ENCODE assay signal across 2 cellular contexts in the genomic region with DNA sequence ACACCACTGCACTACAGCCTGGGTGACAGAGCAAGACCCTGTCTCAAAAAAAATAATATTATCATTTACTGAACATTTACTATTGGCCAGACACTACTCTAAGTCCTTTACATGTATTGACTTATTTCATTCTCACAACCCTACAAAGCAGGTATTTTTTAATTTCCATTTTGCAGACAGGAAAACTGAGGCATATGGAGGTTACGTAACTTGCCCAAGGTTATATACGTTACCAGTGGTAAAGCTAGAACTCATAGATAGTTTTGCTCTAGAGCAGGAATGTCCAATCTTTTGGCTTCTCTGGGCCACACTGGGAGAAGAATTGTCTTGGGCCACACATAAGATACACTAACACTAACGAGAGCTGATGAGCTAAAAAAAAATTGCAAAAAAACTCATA.
TF ChIP-seq lines count a peak whose summit lies in the region.

No MANE protein-coding gene starts in this region.

TF ChIP-seq in HepG2, 621 proteins besides CTCF, POLR2A, EP300 and RAD21:
- TF ChIP-seq, protein P1, sequence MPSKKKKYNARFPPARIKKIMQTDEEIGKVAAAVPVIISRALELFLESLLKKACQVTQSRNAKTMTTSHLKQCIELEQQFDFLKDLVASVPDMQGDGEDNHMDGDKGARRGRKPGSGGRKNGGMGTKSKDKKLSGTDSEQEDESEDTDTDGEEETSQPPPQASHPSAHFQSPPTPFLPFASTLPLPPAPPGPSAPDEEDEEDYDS (CRISPR knock-in tag; IDR thresholded peaks at IDR 0.05), result no peak
- TF ChIP-seq ELF1 (CRISPR knock-in tag; IDR thresholded peaks at IDR 0.05), result no peak
- TF ChIP-seq, protein P2, sequence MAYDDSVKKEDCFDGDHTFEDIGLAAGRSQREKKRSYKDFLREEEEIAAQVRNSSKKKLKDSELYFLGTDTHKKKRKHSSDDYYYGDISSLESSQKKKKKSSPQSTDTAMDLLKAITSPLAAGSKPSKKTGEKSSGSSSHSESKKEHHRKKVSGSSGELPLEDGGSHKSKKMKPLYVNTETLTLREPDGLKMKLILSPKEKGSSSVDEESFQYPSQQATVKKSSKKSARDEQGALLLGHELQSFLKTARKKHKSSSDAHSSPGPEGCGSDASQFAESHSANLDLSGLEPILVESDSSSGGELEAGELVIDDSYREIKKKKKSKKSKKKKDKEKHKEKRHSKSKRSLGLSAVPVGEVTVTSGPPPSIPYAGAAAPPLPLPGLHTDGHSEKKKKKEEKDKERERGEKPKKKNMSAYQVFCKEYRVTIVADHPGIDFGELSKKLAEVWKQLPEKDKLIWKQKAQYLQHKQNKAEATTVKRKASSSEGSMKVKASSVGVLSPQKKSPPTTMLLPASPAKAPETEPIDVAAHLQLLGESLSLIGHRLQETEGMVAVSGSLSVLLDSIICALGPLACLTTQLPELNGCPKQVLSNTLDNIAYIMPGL (CRISPR knock-in tag; IDR thresholded peaks at IDR 0.05; ENCODE audit: borderline replicate concordance in 1 of 2, low read depth in 1 of 2), result no peak
- TF ChIP-seq ZNF629 (CRISPR knock-in tag; conservative IDR thresholded peaks at IDR 0.05), result peak; percentile 82
- TF ChIP-seq NCOR1 (IDR thresholded peaks at IDR 0.05; ENCODE audit: borderline replicate concordance, low read length), result no peak
- TF ChIP-seq ZNF543 (CRISPR knock-in tag; IDR thresholded peaks at IDR 0.05), result no peak

TF ChIP-seq in K562, 482 proteins besides CTCF, POLR2A, EP300 and RAD21:
- TF ChIP-seq RBM25 (IDR thresholded peaks at IDR 0.05; ENCODE audit: low read depth, low read length, severe bottlenecking), result peak; percentile 53
- TF ChIP-seq CEBPB (tag; IDR thresholded peaks at IDR 0.05), result peak; percentile 22; the same call in 1 of the 2 replicates
- TF ChIP-seq, protein P3, sequence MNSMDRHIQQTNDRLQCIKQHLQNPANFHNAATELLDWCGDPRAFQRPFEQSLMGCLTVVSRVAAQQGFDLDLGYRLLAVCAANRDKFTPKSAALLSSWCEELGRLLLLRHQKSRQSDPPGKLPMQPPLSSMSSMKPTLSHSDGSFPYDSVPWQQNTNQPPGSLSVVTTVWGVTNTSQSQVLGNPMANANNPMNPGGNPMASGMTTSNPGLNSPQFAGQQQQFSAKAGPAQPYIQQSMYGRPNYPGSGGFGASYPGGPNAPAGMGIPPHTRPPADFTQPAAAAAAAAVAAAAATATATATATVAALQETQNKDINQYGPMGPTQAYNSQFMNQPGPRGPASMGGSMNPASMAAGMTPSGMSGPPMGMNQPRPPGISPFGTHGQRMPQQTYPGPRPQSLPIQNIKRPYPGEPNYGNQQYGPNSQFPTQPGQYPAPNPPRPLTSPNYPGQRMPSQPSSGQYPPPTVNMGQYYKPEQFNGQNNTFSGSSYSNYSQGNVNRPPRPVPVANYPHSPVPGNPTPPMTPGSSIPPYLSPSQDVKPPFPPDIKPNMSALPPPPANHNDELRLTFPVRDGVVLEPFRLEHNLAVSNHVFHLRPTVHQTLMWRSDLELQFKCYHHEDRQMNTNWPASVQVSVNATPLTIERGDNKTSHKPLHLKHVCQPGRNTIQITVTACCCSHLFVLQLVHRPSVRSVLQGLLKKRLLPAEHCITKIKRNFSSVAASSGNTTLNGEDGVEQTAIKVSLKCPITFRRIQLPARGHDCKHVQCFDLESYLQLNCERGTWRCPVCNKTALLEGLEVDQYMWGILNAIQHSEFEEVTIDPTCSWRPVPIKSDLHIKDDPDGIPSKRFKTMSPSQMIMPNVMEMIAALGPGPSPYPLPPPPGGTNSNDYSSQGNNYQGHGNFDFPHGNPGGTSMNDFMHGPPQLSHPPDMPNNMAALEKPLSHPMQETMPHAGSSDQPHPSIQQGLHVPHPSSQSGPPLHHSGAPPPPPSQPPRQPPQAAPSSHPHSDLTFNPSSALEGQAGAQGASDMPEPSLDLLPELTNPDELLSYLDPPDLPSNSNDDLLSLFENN (IDR thresholded peaks at IDR 0.05; ENCODE audit: low read depth in 2 of 2, low read length in 2 of 2), result no peak
